1 cellular context compared by ENCODE assay signal in the genomic region with DNA sequence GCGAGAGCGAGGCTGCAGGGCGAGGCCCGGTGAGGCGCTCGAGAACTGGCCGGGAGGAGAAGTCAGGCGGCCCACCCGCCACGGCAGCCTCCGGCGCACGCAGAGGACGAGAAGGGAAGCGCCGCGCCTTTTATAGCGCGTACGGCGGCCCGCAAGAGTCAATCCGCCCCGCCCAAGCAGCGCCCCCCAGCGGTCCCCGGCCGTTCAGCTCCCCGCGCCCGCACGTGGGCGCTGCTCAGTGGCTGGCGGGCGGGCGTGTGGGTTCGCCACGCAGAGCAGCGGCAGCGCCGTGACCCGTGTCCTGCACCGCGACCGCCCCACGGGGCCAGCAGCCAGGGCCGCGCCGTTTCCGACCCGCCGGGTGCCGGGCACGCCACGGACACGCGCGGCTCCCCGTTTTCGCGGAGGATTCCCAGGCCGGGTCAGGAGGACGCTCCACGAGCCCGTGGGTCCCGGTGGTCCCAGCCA.
A peak's percentile ranks its signal among the peaks of the same experiment; 100 is the strongest.
TF ChIP-seq lines count a peak whose summit lies in the region.

No MANE protein-coding gene starts in this region.

TF ChIP-seq in K562, 482 proteins besides CTCF, POLR2A, EP300 and RAD21 (continued from another document and continues in another):
- TF ChIP-seq, protein P1, sequence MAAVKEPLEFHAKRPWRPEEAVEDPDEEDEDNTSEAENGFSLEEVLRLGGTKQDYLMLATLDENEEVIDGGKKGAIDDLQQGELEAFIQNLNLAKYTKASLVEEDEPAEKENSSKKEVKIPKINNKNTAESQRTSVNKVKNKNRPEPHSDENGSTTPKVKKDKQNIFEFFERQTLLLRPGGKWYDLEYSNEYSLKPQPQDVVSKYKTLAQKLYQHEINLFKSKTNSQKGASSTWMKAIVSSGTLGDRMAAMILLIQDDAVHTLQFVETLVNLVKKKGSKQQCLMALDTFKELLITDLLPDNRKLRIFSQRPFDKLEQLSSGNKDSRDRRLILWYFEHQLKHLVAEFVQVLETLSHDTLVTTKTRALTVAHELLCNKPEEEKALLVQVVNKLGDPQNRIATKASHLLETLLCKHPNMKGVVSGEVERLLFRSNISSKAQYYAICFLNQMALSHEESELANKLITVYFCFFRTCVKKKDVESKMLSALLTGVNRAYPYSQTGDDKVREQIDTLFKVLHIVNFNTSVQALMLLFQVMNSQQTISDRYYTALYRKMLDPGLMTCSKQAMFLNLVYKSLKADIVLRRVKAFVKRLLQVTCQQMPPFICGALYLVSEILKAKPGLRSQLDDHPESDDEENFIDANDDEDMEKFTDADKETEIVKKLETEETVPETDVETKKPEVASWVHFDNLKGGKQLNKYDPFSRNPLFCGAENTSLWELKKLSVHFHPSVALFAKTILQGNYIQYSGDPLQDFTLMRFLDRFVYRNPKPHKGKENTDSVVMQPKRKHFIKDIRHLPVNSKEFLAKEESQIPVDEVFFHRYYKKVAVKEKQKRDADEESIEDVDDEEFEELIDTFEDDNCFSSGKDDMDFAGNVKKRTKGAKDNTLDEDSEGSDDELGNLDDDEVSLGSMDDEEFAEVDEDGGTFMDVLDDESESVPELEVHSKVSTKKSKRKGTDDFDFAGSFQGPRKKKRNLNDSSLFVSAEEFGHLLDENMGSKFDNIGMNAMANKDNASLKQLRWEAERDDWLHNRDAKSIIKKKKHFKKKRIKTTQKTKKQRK (IDR thresholded peaks at IDR 0.05; ENCODE audit: borderline replicate concordance, low read depth, low read length) = no peak
- TF ChIP-seq BHLHE40 (IDR thresholded peaks at IDR 0.05; ENCODE audit: low read length) = peak; percentile 93
- TF ChIP-seq ZNF263 (CRISPR knock-in tag; IDR thresholded peaks at IDR 0.05; ENCODE audit: borderline replicate concordance) = peak; percentile 27; the same call in 1 of the 2 replicates
- TF ChIP-seq, protein P2, sequence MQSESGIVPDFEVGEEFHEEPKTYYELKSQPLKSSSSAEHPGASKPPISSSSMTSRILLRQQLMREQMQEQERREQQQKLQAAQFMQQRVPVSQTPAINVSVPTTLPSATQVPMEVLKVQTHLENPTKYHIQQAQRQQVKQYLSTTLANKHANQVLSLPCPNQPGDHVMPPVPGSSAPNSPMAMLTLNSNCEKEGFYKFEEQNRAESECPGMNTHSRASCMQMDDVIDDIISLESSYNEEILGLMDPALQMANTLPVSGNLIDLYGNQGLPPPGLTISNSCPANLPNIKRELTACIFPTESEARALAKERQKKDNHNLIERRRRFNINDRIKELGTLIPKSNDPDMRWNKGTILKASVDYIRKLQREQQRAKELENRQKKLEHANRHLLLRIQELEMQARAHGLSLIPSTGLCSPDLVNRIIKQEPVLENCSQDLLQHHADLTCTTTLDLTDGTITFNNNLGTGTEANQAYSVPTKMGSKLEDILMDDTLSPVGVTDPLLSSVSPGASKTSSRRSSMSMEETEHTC (IDR thresholded peaks at IDR 0.05) = peak; percentile 35; the same call in 1 of the 2 replicates
- TF ChIP-seq, protein P3, sequence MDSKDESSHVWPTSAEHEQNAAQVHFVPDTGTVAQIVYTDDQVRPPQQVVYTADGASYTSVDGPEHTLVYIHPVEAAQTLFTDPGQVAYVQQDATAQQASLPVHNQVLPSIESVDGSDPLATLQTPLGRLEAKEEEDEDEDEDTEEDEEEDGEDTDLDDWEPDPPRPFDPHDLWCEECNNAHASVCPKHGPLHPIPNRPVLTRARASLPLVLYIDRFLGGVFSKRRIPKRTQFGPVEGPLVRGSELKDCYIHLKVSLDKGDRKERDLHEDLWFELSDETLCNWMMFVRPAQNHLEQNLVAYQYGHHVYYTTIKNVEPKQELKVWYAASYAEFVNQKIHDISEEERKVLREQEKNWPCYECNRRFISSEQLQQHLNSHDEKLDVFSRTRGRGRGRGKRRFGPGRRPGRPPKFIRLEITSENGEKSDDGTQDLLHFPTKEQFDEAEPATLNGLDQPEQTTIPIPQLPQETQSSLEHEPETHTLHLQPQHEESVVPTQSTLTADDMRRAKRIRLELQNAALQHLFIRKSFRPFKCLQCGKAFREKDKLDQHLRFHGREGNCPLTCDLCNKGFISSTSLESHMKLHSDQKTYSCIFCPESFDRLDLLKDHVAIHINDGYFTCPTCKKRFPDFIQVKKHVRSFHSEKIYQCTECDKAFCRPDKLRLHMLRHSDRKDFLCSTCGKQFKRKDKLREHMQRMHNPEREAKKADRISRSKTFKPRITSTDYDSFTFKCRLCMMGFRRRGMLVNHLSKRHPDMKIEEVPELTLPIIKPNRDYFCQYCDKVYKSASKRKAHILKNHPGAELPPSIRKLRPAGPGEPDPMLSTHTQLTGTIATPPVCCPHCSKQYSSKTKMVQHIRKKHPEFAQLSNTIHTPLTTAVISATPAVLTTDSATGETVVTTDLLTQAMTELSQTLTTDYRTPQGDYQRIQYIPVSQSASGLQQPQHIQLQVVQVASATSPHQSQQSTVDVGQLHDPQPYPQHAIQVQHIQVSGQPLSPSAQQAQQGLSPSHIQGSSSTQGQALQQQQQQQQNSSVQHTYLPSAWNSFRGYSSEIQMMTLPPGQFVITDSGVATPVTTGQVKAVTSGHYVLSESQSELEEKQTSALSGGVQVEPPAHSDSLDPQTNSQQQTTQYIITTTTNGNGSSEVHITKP (IDR thresholded peaks at IDR 0.05; ENCODE audit: partially characterized antibody) = no peak
- TF ChIP-seq HDGF (IDR thresholded peaks at IDR 0.05) = no peak
- TF ChIP-seq ZNF76 (CRISPR knock-in tag; IDR thresholded peaks at IDR 0.05; ENCODE audit: borderline replicate concordance) = peak; percentile 45; the same call in 1 of the 2 replicates
- TF ChIP-seq, protein P4, sequence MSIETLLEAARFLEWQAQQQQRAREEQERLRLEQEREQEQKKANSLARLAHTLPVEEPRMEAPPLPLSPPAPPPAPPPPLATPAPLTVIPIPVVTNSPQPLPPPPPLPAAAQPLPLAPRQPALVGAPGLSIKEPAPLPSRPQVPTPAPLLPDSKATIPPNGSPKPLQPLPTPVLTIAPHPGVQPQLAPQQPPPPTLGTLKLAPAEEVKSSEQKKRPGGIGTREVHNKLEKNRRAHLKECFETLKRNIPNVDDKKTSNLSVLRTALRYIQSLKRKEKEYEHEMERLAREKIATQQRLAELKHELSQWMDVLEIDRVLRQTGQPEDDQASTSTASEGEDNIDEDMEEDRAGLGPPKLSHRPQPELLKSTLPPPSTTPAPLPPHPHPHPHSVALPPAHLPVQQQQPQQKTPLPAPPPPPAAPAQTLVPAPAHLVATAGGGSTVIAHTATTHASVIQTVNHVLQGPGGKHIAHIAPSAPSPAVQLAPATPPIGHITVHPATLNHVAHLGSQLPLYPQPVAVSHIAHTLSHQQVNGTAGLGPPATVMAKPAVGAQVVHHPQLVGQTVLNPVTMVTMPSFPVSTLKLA (conservative IDR thresholded peaks at IDR 0.05) = peak; percentile 87 to 96
- no peak for TF ChIP-seq ZNF785 (CRISPR knock-in tag; IDR thresholded peaks at IDR 0.05)
- TF ChIP-seq NFATC3 (IDR thresholded peaks at IDR 0.05) = no peak
- TF ChIP-seq, protein P5, sequence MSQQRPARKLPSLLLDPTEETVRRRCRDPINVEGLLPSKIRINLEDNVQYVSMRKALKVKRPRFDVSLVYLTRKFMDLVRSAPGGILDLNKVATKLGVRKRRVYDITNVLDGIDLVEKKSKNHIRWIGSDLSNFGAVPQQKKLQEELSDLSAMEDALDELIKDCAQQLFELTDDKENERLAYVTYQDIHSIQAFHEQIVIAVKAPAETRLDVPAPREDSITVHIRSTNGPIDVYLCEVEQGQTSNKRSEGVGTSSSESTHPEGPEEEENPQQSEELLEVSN (IDR thresholded peaks at IDR 0.05; ENCODE audit: borderline replicate concordance in 1 of 2, extremely low read depth in 1 of 2, insufficient read depth in 1 of 2, insufficient read length in 1 of 2, low read depth in 1 of 2, low read length in 1 of 2, poor library complexity in 1 of 2, severe bottlenecking in 1 of 2) = peak; percentile 88 to 97
- TF ChIP-seq, protein P6, sequence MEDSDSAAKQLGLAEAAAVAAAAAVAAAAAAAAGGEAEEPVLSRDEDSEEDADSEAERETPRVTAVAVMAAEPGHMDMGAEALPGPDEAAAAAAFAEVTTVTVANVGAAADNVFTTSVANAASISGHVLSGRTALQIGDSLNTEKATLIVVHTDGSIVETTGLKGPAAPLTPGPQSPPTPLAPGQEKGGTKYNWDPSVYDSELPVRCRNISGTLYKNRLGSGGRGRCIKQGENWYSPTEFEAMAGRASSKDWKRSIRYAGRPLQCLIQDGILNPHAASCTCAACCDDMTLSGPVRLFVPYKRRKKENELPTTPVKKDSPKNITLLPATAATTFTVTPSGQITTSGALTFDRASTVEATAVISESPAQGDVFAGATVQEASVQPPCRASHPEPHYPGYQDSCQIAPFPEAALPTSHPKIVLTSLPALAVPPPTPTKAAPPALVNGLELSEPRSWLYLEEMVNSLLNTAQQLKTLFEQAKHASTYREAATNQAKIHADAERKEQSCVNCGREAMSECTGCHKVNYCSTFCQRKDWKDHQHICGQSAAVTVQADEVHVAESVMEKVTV (CRISPR knock-in tag; IDR thresholded peaks at IDR 0.05) = no peak
- no peak for TF ChIP-seq ZNF717 (CRISPR knock-in tag; IDR thresholded peaks at IDR 0.05)
- TF ChIP-seq IFI16 (CRISPR knock-in tag; IDR thresholded peaks at IDR 0.05) = no peak
- 0 out of 2 replicates have a peak, but pooled peaks have one; percentile 31 for TF ChIP-seq PRMT5 (CRISPR knock-in tag; IDR thresholded peaks at IDR 0.05)
- no peak for TF ChIP-seq BRCA1 (IDR thresholded peaks at IDR 0.05)
- TF ChIP-seq BRCA1 (CRISPR knock-in tag; IDR thresholded peaks at IDR 0.05) = 0 out of 2 replicates have a peak, but pooled peaks have one; percentile 73
- TF ChIP-seq KLF6 (CRISPR knock-in tag; IDR thresholded peaks at IDR 0.05; ENCODE audit: borderline replicate concordance) = peak; percentile 96
- no peak for TF ChIP-seq XRCC4 (IDR thresholded peaks at IDR 0.05; ENCODE audit: extremely low read depth, insufficient read depth, insufficient read length)
- peak; percentile 96 for TF ChIP-seq GTF2F1 (IDR thresholded peaks at IDR 0.05; ENCODE audit: low read depth, low read length)
- TF ChIP-seq ZNF239 (CRISPR knock-in tag; IDR thresholded peaks at IDR 0.05) = peak; percentile 27; the same call in 1 of the 2 replicates
- no peak for TF ChIP-seq KHSRP (IDR thresholded peaks at IDR 0.05)
- TF ChIP-seq SIN3B (IDR thresholded peaks at IDR 0.05; ENCODE audit: low read depth) = peak; percentile 91
- peak; percentile 94 for TF ChIP-seq KLF16 (IDR thresholded peaks at IDR 0.05)
- no peak for TF ChIP-seq PHF21A (IDR thresholded peaks at IDR 0.05; ENCODE audit: borderline replicate concordance, low read depth)
- TF ChIP-seq, protein P7, sequence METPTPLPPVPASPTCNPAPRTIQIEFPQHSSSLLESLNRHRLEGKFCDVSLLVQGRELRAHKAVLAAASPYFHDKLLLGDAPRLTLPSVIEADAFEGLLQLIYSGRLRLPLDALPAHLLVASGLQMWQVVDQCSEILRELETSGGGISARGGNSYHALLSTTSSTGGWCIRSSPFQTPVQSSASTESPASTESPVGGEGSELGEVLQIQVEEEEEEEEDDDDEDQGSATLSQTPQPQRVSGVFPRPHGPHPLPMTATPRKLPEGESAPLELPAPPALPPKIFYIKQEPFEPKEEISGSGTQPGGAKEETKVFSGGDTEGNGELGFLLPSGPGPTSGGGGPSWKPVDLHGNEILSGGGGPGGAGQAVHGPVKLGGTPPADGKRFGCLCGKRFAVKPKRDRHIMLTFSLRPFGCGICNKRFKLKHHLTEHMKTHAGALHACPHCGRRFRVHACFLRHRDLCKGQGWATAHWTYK (CRISPR knock-in tag; IDR thresholded peaks at IDR 0.05) = peak; percentile 94
- TF ChIP-seq HNRNPLL (IDR thresholded peaks at IDR 0.05; ENCODE audit: low read depth, low read length, poor library complexity, severe bottlenecking) = peak; percentile 50
- peak; percentile 43 for TF ChIP-seq ZNF384 (IDR thresholded peaks at IDR 0.05; ENCODE audit: low read depth, low read length)
- TF ChIP-seq STAG1 (CRISPR knock-in tag; IDR thresholded peaks at IDR 0.05; ENCODE audit: borderline replicate concordance) = peak; percentile 35; the same call in 1 of the 2 replicates
- TF ChIP-seq, protein P8, sequence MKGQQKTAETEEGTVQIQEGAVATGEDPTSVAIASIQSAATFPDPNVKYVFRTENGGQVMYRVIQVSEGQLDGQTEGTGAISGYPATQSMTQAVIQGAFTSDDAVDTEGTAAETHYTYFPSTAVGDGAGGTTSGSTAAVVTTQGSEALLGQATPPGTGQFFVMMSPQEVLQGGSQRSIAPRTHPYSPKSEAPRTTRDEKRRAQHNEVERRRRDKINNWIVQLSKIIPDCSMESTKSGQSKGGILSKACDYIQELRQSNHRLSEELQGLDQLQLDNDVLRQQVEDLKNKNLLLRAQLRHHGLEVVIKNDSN (CRISPR knock-in tag; IDR thresholded peaks at IDR 0.05) = peak; percentile 79
- peak; percentile 90 for TF ChIP-seq HDAC6 (IDR thresholded peaks at IDR 0.05; ENCODE audit: low read depth, low read length)
- no peak for TF ChIP-seq ZNF41 (CRISPR knock-in tag; conservative IDR thresholded peaks at IDR 0.05)
- TF ChIP-seq, protein P9, sequence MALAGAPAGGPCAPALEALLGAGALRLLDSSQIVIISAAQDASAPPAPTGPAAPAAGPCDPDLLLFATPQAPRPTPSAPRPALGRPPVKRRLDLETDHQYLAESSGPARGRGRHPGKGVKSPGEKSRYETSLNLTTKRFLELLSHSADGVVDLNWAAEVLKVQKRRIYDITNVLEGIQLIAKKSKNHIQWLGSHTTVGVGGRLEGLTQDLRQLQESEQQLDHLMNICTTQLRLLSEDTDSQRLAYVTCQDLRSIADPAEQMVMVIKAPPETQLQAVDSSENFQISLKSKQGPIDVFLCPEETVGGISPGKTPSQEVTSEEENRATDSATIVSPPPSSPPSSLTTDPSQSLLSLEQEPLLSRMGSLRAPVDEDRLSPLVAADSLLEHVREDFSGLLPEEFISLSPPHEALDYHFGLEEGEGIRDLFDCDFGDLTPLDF (CRISPR knock-in tag; IDR thresholded peaks at IDR 0.05) = peak; percentile 94
- peak; percentile 82; the same call in 1 of the 2 replicates for TF ChIP-seq ZBTB17 (CRISPR knock-in tag; IDR thresholded peaks at IDR 0.05)
- peak; percentile 100 for TF ChIP-seq POLR2G (IDR thresholded peaks at IDR 0.05; ENCODE audit: low read depth, low read length)
- no peak for TF ChIP-seq MCM5 (IDR thresholded peaks at IDR 0.05; ENCODE audit: low read depth)
- TF ChIP-seq FIP1L1 (IDR thresholded peaks at IDR 0.05; ENCODE audit: low read depth, low read length, poor library complexity, severe bottlenecking) = peak; percentile 87
- TF ChIP-seq ZNF583 (CRISPR knock-in tag; IDR thresholded peaks at IDR 0.05) = peak; percentile 70; the same call in 1 of the 2 replicates
- TF ChIP-seq, protein P10, sequence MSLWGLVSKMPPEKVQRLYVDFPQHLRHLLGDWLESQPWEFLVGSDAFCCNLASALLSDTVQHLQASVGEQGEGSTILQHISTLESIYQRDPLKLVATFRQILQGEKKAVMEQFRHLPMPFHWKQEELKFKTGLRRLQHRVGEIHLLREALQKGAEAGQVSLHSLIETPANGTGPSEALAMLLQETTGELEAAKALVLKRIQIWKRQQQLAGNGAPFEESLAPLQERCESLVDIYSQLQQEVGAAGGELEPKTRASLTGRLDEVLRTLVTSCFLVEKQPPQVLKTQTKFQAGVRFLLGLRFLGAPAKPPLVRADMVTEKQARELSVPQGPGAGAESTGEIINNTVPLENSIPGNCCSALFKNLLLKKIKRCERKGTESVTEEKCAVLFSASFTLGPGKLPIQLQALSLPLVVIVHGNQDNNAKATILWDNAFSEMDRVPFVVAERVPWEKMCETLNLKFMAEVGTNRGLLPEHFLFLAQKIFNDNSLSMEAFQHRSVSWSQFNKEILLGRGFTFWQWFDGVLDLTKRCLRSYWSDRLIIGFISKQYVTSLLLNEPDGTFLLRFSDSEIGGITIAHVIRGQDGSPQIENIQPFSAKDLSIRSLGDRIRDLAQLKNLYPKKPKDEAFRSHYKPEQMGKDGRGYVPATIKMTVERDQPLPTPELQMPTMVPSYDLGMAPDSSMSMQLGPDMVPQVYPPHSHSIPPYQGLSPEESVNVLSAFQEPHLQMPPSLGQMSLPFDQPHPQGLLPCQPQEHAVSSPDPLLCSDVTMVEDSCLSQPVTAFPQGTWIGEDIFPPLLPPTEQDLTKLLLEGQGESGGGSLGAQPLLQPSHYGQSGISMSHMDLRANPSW (CRISPR knock-in tag; IDR thresholded peaks at IDR 0.05) = peak; percentile 88; the same call in 1 of the 2 replicates
